In genomic region chr3:71521021-71521352, GRCh38 we compare ENCODE assay signal across 17 cellular contexts.
DNase-seq lines count a peak whose midpoint lies in the region; ATAC-seq and TF ChIP-seq lines count a peak whose summit lies in the region.
"Had no signal": no experiment of that assay in that cellular context is flagged by ENCODE, and none has a peak within 500 bp of the region (broad histone marks: within the 10 kb centered on the region; RNA-seq: fewer than 3 reads in every experiment).

No MANE protein-coding gene starts in this region.

- no peak for DNase-seq in WTC11 (ENCODE audit: low spot score)
- DNase-seq in mesenchymal stem cell = no peak
- DNase-seq in progenitor cell of endocrine pancreas (ENCODE audit: low spot score, unreplicated experiment) = no peak
- DNase-seq in uterus = no peak
- no peak for DNase-seq in Right ventricle myocardium superior
- DNase-seq: DMS79, GM23248, HFFc6, NCI-H1105 treated with DMSO at 0.1 percent for 48 hours, NCI-H187, NCI-H446 treated with DMSO at 0.1 percent for 48 hours, NCI-H774 had no signal

- H4K8ac ChIP-seq in mesenchymal stem cell (ENCODE audit: low read length) = no peak overlapping the region

- H3K14ac ChIP-seq in mesenchymal stem cell (ENCODE audit: low read length in 2 of 2) = no peak overlapping the region

- H3K27ac ChIP-seq in DOHH2 (ENCODE audit: low read depth, low read length) (peak overlapping the region; percentile 16; the same call in 1 of the 2 replicates), mesenchymal stem cell (ENCODE audit: low read length, poor library complexity, severe bottlenecking) (peak overlapping the region; percentile 100), uterus (no peak overlapping the region)
- H3K27ac ChIP-seq: A549, GM23248 had no signal

- H2BK120ac ChIP-seq in mesenchymal stem cell (ENCODE audit: low read depth, low read length) = no peak overlapping the region

- POLR2A ChIA-PET in WTC11 (lab: Charles Lee) = no interaction called here

- H3K79me2 ChIP-seq in DOHH2 (ENCODE audit: control insufficient read depth, low read length) = peaks cover 94% of the 10 kb centered on the region

- intact Hi-C loops in uterus (cut with DNase I; ENCODE audit: low total_unique reads) (no loop called here), Right ventricle myocardium superior (cut with DNase I) (no loop called here)

- no peak for TF ChIP-seq POLR2A in uterus (IDR thresholded peaks at IDR 0.05)

- no peak overlapping the region for H3K9ac ChIP-seq in mesenchymal stem cell (ENCODE audit: low read length)
- H3K9ac ChIP-seq: GM23248 had no signal

- H3K36me3 ChIP-seq in DOHH2 (ENCODE audit: control insufficient read depth, low read length) (peaks cover 57% of the 10 kb centered on the region), mesenchymal stem cell (ENCODE audit: control insufficient read depth in 1 of 2, insufficient read depth in 2 of 2, low read depth in 1 of 2, low read length in 2 of 2) (no peaks in the 10 kb centered on the region), uterus (no peaks in the 10 kb centered on the region)

- peaks cover 37% of the 10 kb centered on the region for H3K4me1 Mint-ChIP-seq in WTC11
- H3K4me1 Mint-ChIP-seq in progenitor cell of endocrine pancreas (ENCODE audit: low read depth) = peaks cover 40% of the 10 kb centered on the region

- H3K27me3 Mint-ChIP-seq in WTC11 (ENCODE audit: low read depth) (no peaks in the 10 kb centered on the region), progenitor cell of endocrine pancreas (no peaks in the 10 kb centered on the region)

- H3K4me3 ChIP-seq in DOHH2 (ENCODE audit: low read length) = peak overlapping the region; percentile 54
- H3K4me3 ChIP-seq in mesenchymal stem cell (ENCODE audit: insufficient read depth in 1 of 2, low read depth in 1 of 2, low read length in 2 of 2) = no peak overlapping the region
- H3K4me3 ChIP-seq in uterus = no peak overlapping the region
- H3K4me3 ChIP-seq: A549, GM23248 had no signal

- no peak overlapping the region for H3K4ac ChIP-seq in mesenchymal stem cell (ENCODE audit: low read depth in 1 of 2, low read length in 2 of 2)

- TF ChIP-seq CTCF in DOHH2 (IDR thresholded peaks at IDR 0.05; ENCODE audit: low read depth, low read length, poor library complexity, severe bottlenecking) = no peak
- no peak for TF ChIP-seq CTCF in WTC11 (IDR thresholded peaks at IDR 0.05)
- no peak for TF ChIP-seq CTCF in progenitor cell of endocrine pancreas (IDR thresholded peaks at IDR 0.05; ENCODE audit: unreplicated experiment)
- no peak for TF ChIP-seq CTCF in uterus (IDR thresholded peaks at IDR 0.05)

- no peak overlapping the region for H2AFZ ChIP-seq in mesenchymal stem cell (ENCODE audit: low read depth, low read length)
- H2AFZ ChIP-seq: GM23248 had no signal

- H3K27me3 ChIP-seq in DOHH2 (ENCODE audit: control insufficient read depth, low read length) (no peaks in the 10 kb centered on the region), mesenchymal stem cell (ENCODE audit: control insufficient read depth in 1 of 2, insufficient read depth in 1 of 2, low read length in 2 of 2) (no peaks in the 10 kb centered on the region), uterus (no peaks in the 10 kb centered on the region)

- no peaks in the 10 kb centered on the region for H3F3A ChIP-seq in DOHH2 (ENCODE audit: control insufficient read depth, insufficient read depth)

- no peak overlapping the region for H2BK12ac ChIP-seq in mesenchymal stem cell (ENCODE audit: low read length in 2 of 2)

- no peaks in the 10 kb centered on the region for H3K9me3 Mint-ChIP-seq in WTC11
- no peaks in the 10 kb centered on the region for H3K9me3 Mint-ChIP-seq in progenitor cell of endocrine pancreas (ENCODE audit: low read depth)
- H3K9me3 Mint-ChIP-seq: HFFc6 had no signal

- peak overlapping the region; percentile 51; the same call in 1 of the 2 replicates for H3K27ac Mint-ChIP-seq in WTC11
- H3K27ac Mint-ChIP-seq in progenitor cell of endocrine pancreas = peak overlapping the region; percentile 14
- H3K27ac Mint-ChIP-seq: HFFc6 had no signal

- no peak overlapping the region for H3K18ac ChIP-seq in mesenchymal stem cell (ENCODE audit: low read depth in 1 of 2, low read length in 2 of 2)

- no peak overlapping the region for H3K4me3 Mint-ChIP-seq in WTC11
- H3K4me3 Mint-ChIP-seq in progenitor cell of endocrine pancreas (ENCODE audit: low read depth) = no peak overlapping the region
- H3K4me3 Mint-ChIP-seq: HFFc6 had no signal

- peak overlapping the region; percentile 76 for H2BK5ac ChIP-seq in mesenchymal stem cell (ENCODE audit: low read depth, low read length, poor library complexity, severe bottlenecking)

- H3K4me1 ChIP-seq in DOHH2 (ENCODE audit: control insufficient read depth, low read length) = peaks cover 88% of the 10 kb centered on the region
- peaks cover 14% of the 10 kb centered on the region for H3K4me1 ChIP-seq in mesenchymal stem cell (ENCODE audit: control insufficient read depth, insufficient read depth, low read depth, low read length)
- H3K4me1 ChIP-seq in uterus = no peaks in the 10 kb centered on the region

- H3K36me3 Mint-ChIP-seq in WTC11 = no peaks in the 10 kb centered on the region
- peaks cover 7% of the 10 kb centered on the region for H3K36me3 Mint-ChIP-seq in progenitor cell of endocrine pancreas (ENCODE audit: insufficient read depth)

- peak overlapping the region; percentile 70 for H3K4me2 ChIP-seq in DOHH2 (ENCODE audit: low read length)
- no peak overlapping the region for H3K4me2 ChIP-seq in mesenchymal stem cell (ENCODE audit: low read length, poor library complexity, severe bottlenecking)
- H3K4me2 ChIP-seq: A549 had no signal

- H4K91ac ChIP-seq in mesenchymal stem cell (ENCODE audit: low read length) = no peak overlapping the region

- 88% methylated on average over 4 of the region's 4 CpGs for WGBS in mesenchymal stem cell

- H3K23ac ChIP-seq in mesenchymal stem cell (ENCODE audit: low read length in 2 of 2) = no peak overlapping the region

- CTCF ChIA-PET in WTC11 (lab: Charles Lee) = no interaction called here

- H3K9me3 ChIP-seq in DOHH2 (ENCODE audit: control insufficient read depth, insufficient read depth, low read length) (no peaks in the 10 kb centered on the region), mesenchymal stem cell (ENCODE audit: control insufficient read depth, low read length) (no peaks in the 10 kb centered on the region), uterus (no peaks in the 10 kb centered on the region)
- H3K9me3 ChIP-seq: A549 had no signal

- H3K79me1 ChIP-seq in mesenchymal stem cell (replicated peaks; ENCODE audit: low read length, poor library complexity, severe bottlenecking) = peaks cover 12% of the 10 kb centered on the region

- H2BK15ac ChIP-seq in mesenchymal stem cell (ENCODE audit: low read depth, poor library complexity, severe bottlenecking) = no peak overlapping the region

- H3K9me2 ChIP-seq in DOHH2 (replicated peaks; ENCODE audit: control insufficient read depth, low read length) = no peaks in the 10 kb centered on the region

- H4K20me1 ChIP-seq in DOHH2 (ENCODE audit: control insufficient read depth, insufficient read depth, low read depth, low read length) = peaks cover 8% of the 10 kb centered on the region

- ATAC-seq in WTC11 (no peak), Right ventricle myocardium superior (ENCODE audit: poor library complexity) (no peak), GM19463 (IDR thresholded peaks at IDR 0.05; ENCODE audit: unreplicated experiment) (no peak)
- ATAC-seq: A549, Panc1, Right ventricle myocardium inferior had no signal

- H2AK5ac ChIP-seq in mesenchymal stem cell (ENCODE audit: low read length, severe bottlenecking) = peak overlapping the region; percentile 100

TF ChIP-seq in WTC11, 78 proteins besides CTCF, POLR2A, EP300 and RAD21 (continues in another document):
- TF ChIP-seq NR3C1 (CRISPR knock-in tag; conservative IDR thresholded peaks at IDR 0.05; ENCODE audit: low read depth) (no peak), USF2 (CRISPR knock-in tag; IDR thresholded peaks at IDR 0.05) (no peak), TP53 (CRISPR knock-in tag; IDR thresholded peaks at IDR 0.05) (no peak), ZNF425 (CRISPR knock-in tag; conservative IDR thresholded peaks at IDR 0.05) (no peak), ZBTB21 (CRISPR knock-in tag; IDR thresholded peaks at IDR 0.05; ENCODE audit: borderline replicate concordance) (no peak), NFE2L1 (CRISPR knock-in tag; IDR thresholded peaks at IDR 0.05) (no peak), TEAD1 (CRISPR knock-in tag; IDR thresholded peaks at IDR 0.05) (no peak), GABPB1 (CRISPR knock-in tag; IDR thresholded peaks at IDR 0.05) (no peak)
- TF ChIP-seq, protein P1, sequence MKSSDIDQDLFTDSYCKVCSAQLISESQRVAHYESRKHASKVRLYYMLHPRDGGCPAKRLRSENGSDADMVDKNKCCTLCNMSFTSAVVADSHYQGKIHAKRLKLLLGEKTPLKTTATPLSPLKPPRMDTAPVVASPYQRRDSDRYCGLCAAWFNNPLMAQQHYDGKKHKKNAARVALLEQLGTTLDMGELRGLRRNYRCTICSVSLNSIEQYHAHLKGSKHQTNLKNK (CRISPR knock-in tag; IDR thresholded peaks at IDR 0.05) = no peak

Comparison
In these comparisons a context has a peak if more than half of its experiments do, and no peak if none do; other contexts are left out.
1. H3K27ac ChIP-seq: peak in DOHH2 (single experiment) and mesenchymal stem cell (single experiment); none in uterus (0 of 2).